24 cellular contexts compared by ENCODE assay signal in the genomic region with DNA sequence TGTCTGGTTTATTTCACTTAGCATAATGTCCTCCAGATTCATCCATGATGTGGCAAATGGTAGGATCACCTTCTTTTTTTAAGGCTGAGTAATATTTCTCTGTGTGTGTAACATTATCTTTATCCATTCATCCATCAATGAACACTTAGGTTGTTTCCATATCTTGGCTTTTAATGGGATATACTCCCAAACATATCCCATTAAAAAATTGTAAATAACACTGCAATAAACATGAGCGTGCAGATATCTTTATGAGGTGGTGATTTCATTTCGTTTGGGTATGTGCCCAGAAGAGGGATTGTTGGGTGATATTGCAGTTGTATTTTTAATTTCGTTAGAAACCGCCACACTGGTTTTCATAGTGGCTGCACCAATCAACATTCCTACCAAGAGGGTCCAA.
"Had no signal": no experiment of that assay in that cellular context is flagged by ENCODE, and none has a peak within 500 bp of the region (broad histone marks: within the 10 kb centered on the region; RNA-seq: fewer than 3 reads in every experiment).

No MANE protein-coding gene starts in this region.

- H3K36me3 ChIP-seq: SJSA1 had no signal

- H3K4me1 ChIP-seq: SJSA1 had no signal

- H3K4me3 ChIP-seq: PC-9, SJSA1, SK-N-MC had no signal

- DNase-seq: Karpas-422, KBM-7, MM.1S, NCI-H1092 treated with DMSO at 0.1 percent for 48 hours, NCI-H1436, NCI-H187, NCI-H2029, NCI-H2081 treated with DMSO at 0.1 percent for 48 hours, NCI-H2171, NCI-H226, NCI-H446, NCI-H510A, NCI-H524 treated with DMSO at 0.1 percent for 48 hours, NCI-H69, NCI-H774, PC-9, Right ventricle myocardium superior, RPMI8226, SIG-M5 had no signal

- H2AFZ ChIP-seq: PC-9 had no signal

- H3K27me3 ChIP-seq: SJSA1 had no signal

- FAIRE-seq: HTR-8/SVneo, RCC 7860 had no signal

- H3K9me3 ChIP-seq: SJSA1 had no signal

- H3K4me2 ChIP-seq: PC-9 had no signal

- H3K27ac ChIP-seq: HL-60, PC-9, SJSA1, SK-N-MC had no signal
